Comparison of ENCODE assay signal across 1 cellular context in genomic region chr3:128273116-128273840, GRCh38.
TF ChIP-seq lines count a peak whose summit lies in the region.

No MANE protein-coding gene starts in this region.

TF ChIP-seq in H1, 55 proteins besides CTCF, POLR2A, EP300 and RAD21:
- TF ChIP-seq EZH2 (IDR thresholded peaks at IDR 0.05; ENCODE audit: low read depth, low read length, severe bottlenecking), result no peak
- no peak for TF ChIP-seq USF2 (IDR thresholded peaks at IDR 0.05; ENCODE audit: low read length)
- TF ChIP-seq RFX5 (IDR thresholded peaks at IDR 0.05; ENCODE audit: borderline replicate concordance, low read depth, low read length), result no peak
- TF ChIP-seq SIRT6 (IDR thresholded peaks at IDR 0.05; ENCODE audit: low read length), result no peak
- no peak for TF ChIP-seq MAFK (IDR thresholded peaks at IDR 0.05; ENCODE audit: low read depth, low read length)
- no peak for TF ChIP-seq TEAD4 (IDR thresholded peaks at IDR 0.05; ENCODE audit: low read depth, low read length)
- TF ChIP-seq BACH1 (IDR thresholded peaks at IDR 0.05; ENCODE audit: low read length), result no peak
- TF ChIP-seq CREB1 (IDR thresholded peaks at IDR 0.05), result no peak
- no peak for TF ChIP-seq JUND (IDR thresholded peaks at IDR 0.05; ENCODE audit: low read length)
- TF ChIP-seq CBX5 (IDR thresholded peaks at IDR 0.05; ENCODE audit: low read depth, low read length), result no peak
- TF ChIP-seq E2F6 (IDR thresholded peaks at IDR 0.05), result no peak
- TF ChIP-seq HDAC2 (IDR thresholded peaks at IDR 0.05; ENCODE audit: borderline replicate concordance in 1 of 2, low read depth in 2 of 2, low read length in 2 of 2), result no peak
- no peak for TF ChIP-seq FOSL1 (IDR thresholded peaks at IDR 0.05; ENCODE audit: insufficient read depth, low read depth, low read length)
- TF ChIP-seq SIX5 (IDR thresholded peaks at IDR 0.05; ENCODE audit: low read depth, low read length), result no peak
- no peak for TF ChIP-seq KDM1A (IDR thresholded peaks at IDR 0.05; ENCODE audit: borderline replicate concordance, low read length)
- no peak for TF ChIP-seq RXRA (IDR thresholded peaks at IDR 0.05; ENCODE audit: insufficient read depth, low read depth, low read length)
